In genomic region chr6:119312875-119313338, GRCh38 we compare ENCODE assay signal across 1 cellular context.
A peak's percentile ranks its signal among the peaks of the same experiment; 100 is the strongest.
TF ChIP-seq lines count a peak whose summit lies in the region.

No MANE protein-coding gene starts in this region.

TF ChIP-seq in HepG2, 621 proteins besides CTCF, POLR2A, EP300 and RAD21 (continued from another document):
- TF ChIP-seq ETV5 (CRISPR knock-in tag; IDR thresholded peaks at IDR 0.05; ENCODE audit: borderline replicate concordance) (0 out of 2 replicates have a peak, but pooled peaks have one; percentile 20), HNRNPLL (IDR thresholded peaks at IDR 0.05; ENCODE audit: low read depth, low read length, poor library complexity, severe bottlenecking) (no peak), HES4 (CRISPR knock-in tag; IDR thresholded peaks at IDR 0.05; ENCODE audit: borderline replicate concordance) (no peak), HMG20A (CRISPR knock-in tag; IDR thresholded peaks at IDR 0.05; ENCODE audit: borderline replicate concordance) (0 out of 2 replicates have a peak, but pooled peaks have one; percentile 25), FOSL1 (CRISPR knock-in tag; IDR thresholded peaks at IDR 0.05; ENCODE audit: borderline replicate concordance) (no peak), ZNF841 (CRISPR knock-in tag; IDR thresholded peaks at IDR 0.05; ENCODE audit: borderline replicate concordance) (no peak), HOMEZ (CRISPR knock-in tag; IDR thresholded peaks at IDR 0.05; ENCODE audit: low read depth) (0 out of 2 replicates have a peak, but pooled peaks have one; percentile 48), ELF4 (CRISPR knock-in tag; IDR thresholded peaks at IDR 0.05; ENCODE audit: borderline replicate concordance) (no peak), ZNF12 (CRISPR knock-in tag; IDR thresholded peaks at IDR 0.05) (no peak), ZNF331 (CRISPR knock-in tag; IDR thresholded peaks at IDR 0.05) (no peak), NPAS2 (CRISPR knock-in tag; IDR thresholded peaks at IDR 0.05; ENCODE audit: borderline replicate concordance) (no peak), KLF12 (CRISPR knock-in tag; IDR thresholded peaks at IDR 0.05; ENCODE audit: borderline replicate concordance) (no peak), ZNF441 (CRISPR knock-in tag; IDR thresholded peaks at IDR 0.05; ENCODE audit: borderline replicate concordance) (no peak), ZNF850 (CRISPR knock-in tag; conservative IDR thresholded peaks at IDR 0.05) (no peak), ZNF317 (CRISPR knock-in tag; IDR thresholded peaks at IDR 0.05) (no peak), NFE2 (CRISPR knock-in tag; IDR thresholded peaks at IDR 0.05) (no peak), PPARG (CRISPR knock-in tag; conservative IDR thresholded peaks at IDR 0.05) (peak; percentile 41; the same call in 1 of the 2 replicates), ZBTB7B (CRISPR knock-in tag; IDR thresholded peaks at IDR 0.05) (no peak), SRSF4 (IDR thresholded peaks at IDR 0.05; ENCODE audit: low read depth, low read length, poor library complexity, severe bottlenecking) (no peak), NR2F6 (IDR thresholded peaks at IDR 0.05) (peak; percentile 26; the same call in 1 of the 2 replicates), NR2F6 (CRISPR knock-in tag; IDR thresholded peaks at IDR 0.05) (peak; percentile 55), MATR3 (CRISPR knock-in tag; IDR thresholded peaks at IDR 0.05) (no peak), HNF1B (CRISPR knock-in tag; IDR thresholded peaks at IDR 0.05) (0 out of 2 replicates have a peak, but pooled peaks have one; percentile 34), ASH2L (IDR thresholded peaks at IDR 0.05; ENCODE audit: insufficient read length, low read depth, low read length) (no peak), SYNCRIP (IDR thresholded peaks at IDR 0.05; ENCODE audit: insufficient read depth, low read depth, low read length) (no peak), SP1 (IDR thresholded peaks at IDR 0.05) (no peak), SP1 (CRISPR knock-in tag; IDR thresholded peaks at IDR 0.05) (0 out of 2 replicates have a peak, but pooled peaks have one; percentile 24), ZNF652 (CRISPR knock-in tag; IDR thresholded peaks at IDR 0.05; ENCODE audit: borderline replicate concordance, low read depth) (no peak), NFKB2 (CRISPR knock-in tag; IDR thresholded peaks at IDR 0.05; ENCODE audit: borderline replicate concordance) (no peak), RXRA (CRISPR knock-in tag; IDR thresholded peaks at IDR 0.05) (peak; percentile 80; the same call in 1 of the 2 replicates), ZNF382 (CRISPR knock-in tag; IDR thresholded peaks at IDR 0.05; ENCODE audit: borderline replicate concordance) (no peak), ZZZ3 (CRISPR knock-in tag; IDR thresholded peaks at IDR 0.05; ENCODE audit: borderline replicate concordance) (no peak), PHF20 (CRISPR knock-in tag; IDR thresholded peaks at IDR 0.05) (no peak), ZXDC (CRISPR knock-in tag; IDR thresholded peaks at IDR 0.05) (no peak), SAP130 (CRISPR knock-in tag; IDR thresholded peaks at IDR 0.05; ENCODE audit: low read depth) (0 out of 2 replicates have a peak, but pooled peaks have one; percentile 18), XBP1 (CRISPR knock-in tag; IDR thresholded peaks at IDR 0.05) (no peak)
- TF ChIP-seq, protein P1, sequence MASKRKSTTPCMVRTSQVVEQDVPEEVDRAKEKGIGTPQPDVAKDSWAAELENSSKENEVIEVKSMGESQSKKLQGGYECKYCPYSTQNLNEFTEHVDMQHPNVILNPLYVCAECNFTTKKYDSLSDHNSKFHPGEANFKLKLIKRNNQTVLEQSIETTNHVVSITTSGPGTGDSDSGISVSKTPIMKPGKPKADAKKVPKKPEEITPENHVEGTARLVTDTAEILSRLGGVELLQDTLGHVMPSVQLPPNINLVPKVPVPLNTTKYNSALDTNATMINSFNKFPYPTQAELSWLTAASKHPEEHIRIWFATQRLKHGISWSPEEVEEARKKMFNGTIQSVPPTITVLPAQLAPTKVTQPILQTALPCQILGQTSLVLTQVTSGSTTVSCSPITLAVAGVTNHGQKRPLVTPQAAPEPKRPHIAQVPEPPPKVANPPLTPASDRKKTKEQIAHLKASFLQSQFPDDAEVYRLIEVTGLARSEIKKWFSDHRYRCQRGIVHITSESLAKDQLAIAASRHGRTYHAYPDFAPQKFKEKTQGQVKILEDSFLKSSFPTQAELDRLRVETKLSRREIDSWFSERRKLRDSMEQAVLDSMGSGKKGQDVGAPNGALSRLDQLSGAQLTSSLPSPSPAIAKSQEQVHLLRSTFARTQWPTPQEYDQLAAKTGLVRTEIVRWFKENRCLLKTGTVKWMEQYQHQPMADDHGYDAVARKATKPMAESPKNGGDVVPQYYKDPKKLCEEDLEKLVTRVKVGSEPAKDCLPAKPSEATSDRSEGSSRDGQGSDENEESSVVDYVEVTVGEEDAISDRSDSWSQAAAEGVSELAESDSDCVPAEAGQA (IDR thresholded peaks at IDR 0.05; ENCODE audit: low read depth), result no peak
- TF ChIP-seq, protein P1 (CRISPR knock-in tag; IDR thresholded peaks at IDR 0.05; ENCODE audit: borderline replicate concordance), result no peak
- TF ChIP-seq, protein P2, sequence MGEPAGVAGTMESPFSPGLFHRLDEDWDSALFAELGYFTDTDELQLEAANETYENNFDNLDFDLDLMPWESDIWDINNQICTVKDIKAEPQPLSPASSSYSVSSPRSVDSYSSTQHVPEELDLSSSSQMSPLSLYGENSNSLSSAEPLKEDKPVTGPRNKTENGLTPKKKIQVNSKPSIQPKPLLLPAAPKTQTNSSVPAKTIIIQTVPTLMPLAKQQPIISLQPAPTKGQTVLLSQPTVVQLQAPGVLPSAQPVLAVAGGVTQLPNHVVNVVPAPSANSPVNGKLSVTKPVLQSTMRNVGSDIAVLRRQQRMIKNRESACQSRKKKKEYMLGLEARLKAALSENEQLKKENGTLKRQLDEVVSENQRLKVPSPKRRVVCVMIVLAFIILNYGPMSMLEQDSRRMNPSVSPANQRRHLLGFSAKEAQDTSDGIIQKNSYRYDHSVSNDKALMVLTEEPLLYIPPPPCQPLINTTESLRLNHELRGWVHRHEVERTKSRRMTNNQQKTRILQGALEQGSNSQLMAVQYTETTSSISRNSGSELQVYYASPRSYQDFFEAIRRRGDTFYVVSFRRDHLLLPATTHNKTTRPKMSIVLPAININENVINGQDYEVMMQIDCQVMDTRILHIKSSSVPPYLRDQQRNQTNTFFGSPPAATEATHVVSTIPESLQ (CRISPR knock-in tag; conservative IDR thresholded peaks at IDR 0.05), result no peak
- TF ChIP-seq, protein P3, sequence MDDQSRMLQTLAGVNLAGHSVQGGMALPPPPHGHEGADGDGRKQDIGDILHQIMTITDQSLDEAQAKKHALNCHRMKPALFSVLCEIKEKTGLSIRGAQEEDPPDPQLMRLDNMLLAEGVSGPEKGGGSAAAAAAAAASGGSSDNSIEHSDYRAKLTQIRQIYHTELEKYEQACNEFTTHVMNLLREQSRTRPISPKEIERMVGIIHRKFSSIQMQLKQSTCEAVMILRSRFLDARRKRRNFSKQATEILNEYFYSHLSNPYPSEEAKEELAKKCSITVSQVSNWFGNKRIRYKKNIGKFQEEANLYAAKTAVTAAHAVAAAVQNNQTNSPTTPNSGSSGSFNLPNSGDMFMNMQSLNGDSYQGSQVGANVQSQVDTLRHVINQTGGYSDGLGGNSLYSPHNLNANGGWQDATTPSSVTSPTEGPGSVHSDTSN (CRISPR knock-in tag; IDR thresholded peaks at IDR 0.05; ENCODE audit: borderline replicate concordance), result no peak
- TF ChIP-seq, protein P4, sequence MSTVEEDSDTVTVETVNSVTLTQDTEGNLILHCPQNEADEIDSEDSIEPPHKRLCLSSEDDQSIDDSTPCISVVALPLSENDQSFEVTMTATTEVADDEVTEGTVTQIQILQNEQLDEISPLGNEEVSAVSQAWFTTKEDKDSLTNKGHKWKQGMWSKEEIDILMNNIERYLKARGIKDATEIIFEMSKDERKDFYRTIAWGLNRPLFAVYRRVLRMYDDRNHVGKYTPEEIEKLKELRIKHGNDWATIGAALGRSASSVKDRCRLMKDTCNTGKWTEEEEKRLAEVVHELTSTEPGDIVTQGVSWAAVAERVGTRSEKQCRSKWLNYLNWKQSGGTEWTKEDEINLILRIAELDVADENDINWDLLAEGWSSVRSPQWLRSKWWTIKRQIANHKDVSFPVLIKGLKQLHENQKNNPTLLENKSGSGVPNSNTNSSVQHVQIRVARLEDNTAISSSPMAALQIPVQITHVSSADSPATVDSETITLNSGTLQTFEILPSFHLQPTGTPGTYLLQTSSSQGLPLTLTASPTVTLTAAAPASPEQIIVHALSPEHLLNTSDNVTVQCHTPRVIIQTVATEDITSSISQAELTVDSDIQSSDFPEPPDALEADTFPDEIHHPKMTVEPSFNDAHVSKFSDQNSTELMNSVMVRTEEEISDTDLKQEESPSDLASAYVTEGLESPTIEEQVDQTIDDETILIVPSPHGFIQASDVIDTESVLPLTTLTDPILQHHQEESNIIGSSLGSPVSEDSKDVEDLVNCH (CRISPR knock-in tag; IDR thresholded peaks at IDR 0.05), result no peak
